2 cellular contexts compared by ENCODE assay signal in the genomic region with DNA sequence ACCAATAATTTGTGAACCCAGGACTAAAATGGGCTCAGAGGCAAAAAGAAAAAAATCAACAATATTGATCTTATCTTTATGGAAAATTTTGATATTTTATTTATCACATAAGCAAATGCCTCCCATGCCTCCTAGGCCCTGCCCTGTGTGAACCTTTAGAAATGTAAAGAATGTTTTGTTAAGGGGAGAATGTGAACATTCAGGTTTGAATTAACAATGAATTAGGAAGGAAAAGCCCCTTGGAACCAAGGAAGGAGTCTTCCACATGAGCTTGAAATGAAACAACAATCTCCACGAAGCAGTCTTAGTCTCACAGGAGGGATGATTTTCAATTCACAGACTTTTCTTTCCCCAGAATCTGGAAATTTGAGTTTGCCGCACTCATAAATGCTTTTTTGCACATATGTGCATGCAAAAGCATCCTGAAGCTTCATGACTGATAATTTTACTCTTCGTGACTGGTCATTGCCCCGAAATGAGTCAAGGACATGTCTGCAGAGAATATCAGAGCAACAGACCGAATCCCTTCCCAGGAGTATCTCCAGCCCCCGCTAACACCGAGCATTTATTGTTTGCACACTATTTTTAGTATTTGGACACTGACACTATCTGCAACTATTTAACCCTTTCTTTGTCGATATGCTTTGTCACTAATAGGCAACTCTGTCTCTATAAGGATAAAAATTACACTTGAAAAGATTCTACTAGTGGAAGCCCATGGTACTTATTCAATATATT.
TF ChIP-seq lines count a peak whose summit lies in the region.

No MANE protein-coding gene starts in this region.

TF ChIP-seq in A549, 52 proteins besides CTCF, POLR2A, EP300 and RAD21 (continued from another document):
- TF ChIP-seq HDAC2 (IDR thresholded peaks at IDR 0.05) (no peak), HOXB5 (CRISPR knock-in tag; IDR thresholded peaks at IDR 0.05) (no peak), NPAS2 (CRISPR knock-in tag; IDR thresholded peaks at IDR 0.05; ENCODE audit: borderline replicate concordance) (no peak), TP53 (CRISPR knock-in tag; IDR thresholded peaks at IDR 0.05) (no peak), MAFK (IDR thresholded peaks at IDR 0.05; ENCODE audit: partially characterized antibody) (no peak), NR3C1 (IDR thresholded peaks at IDR 0.05) (no peak), JUN (IDR thresholded peaks at IDR 0.05) (no peak), CBX2 (IDR thresholded peaks at IDR 0.05; ENCODE audit: borderline replicate concordance, low read depth) (no peak), ZFP36 (IDR thresholded peaks at IDR 0.05; ENCODE audit: borderline replicate concordance, partially characterized antibody) (no peak), MYC (IDR thresholded peaks at IDR 0.05; ENCODE audit: borderline replicate concordance, low read length) (no peak), POLR2AphosphoS2 (conservative IDR thresholded peaks at IDR 0.05; ENCODE audit: low read length) (no peak), EHMT2 (IDR thresholded peaks at IDR 0.05; ENCODE audit: low read depth) (no peak), SMC3 (IDR thresholded peaks at IDR 0.05) (no peak), TFCP2L1 (CRISPR knock-in tag; IDR thresholded peaks at IDR 0.05) (no peak)
- TF ChIP-seq, protein P1, sequence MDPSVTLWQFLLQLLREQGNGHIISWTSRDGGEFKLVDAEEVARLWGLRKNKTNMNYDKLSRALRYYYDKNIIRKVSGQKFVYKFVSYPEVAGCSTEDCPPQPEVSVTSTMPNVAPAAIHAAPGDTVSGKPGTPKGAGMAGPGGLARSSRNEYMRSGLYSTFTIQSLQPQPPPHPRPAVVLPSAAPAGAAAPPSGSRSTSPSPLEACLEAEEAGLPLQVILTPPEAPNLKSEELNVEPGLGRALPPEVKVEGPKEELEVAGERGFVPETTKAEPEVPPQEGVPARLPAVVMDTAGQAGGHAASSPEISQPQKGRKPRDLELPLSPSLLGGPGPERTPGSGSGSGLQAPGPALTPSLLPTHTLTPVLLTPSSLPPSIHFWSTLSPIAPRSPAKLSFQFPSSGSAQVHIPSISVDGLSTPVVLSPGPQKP (IDR thresholded peaks at IDR 0.05; ENCODE audit: low read depth, low read length), result no peak
- TF ChIP-seq, protein P2, sequence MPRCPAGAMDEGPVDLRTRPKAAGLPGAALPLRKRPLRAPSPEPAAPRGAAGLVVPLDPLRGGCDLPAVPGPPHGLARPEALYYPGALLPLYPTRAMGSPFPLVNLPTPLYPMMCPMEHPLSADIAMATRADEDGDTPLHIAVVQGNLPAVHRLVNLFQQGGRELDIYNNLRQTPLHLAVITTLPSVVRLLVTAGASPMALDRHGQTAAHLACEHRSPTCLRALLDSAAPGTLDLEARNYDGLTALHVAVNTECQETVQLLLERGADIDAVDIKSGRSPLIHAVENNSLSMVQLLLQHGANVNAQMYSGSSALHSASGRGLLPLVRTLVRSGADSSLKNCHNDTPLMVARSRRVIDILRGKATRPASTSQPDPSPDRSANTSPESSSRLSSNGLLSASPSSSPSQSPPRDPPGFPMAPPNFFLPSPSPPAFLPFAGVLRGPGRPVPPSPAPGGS (IDR thresholded peaks at IDR 0.05), result no peak
- TF ChIP-seq, protein P3, sequence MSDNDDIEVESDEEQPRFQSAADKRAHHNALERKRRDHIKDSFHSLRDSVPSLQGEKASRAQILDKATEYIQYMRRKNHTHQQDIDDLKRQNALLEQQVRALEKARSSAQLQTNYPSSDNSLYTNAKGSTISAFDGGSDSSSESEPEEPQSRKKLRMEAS (IDR thresholded peaks at IDR 0.05), result no peak
- TF ChIP-seq, protein P4, sequence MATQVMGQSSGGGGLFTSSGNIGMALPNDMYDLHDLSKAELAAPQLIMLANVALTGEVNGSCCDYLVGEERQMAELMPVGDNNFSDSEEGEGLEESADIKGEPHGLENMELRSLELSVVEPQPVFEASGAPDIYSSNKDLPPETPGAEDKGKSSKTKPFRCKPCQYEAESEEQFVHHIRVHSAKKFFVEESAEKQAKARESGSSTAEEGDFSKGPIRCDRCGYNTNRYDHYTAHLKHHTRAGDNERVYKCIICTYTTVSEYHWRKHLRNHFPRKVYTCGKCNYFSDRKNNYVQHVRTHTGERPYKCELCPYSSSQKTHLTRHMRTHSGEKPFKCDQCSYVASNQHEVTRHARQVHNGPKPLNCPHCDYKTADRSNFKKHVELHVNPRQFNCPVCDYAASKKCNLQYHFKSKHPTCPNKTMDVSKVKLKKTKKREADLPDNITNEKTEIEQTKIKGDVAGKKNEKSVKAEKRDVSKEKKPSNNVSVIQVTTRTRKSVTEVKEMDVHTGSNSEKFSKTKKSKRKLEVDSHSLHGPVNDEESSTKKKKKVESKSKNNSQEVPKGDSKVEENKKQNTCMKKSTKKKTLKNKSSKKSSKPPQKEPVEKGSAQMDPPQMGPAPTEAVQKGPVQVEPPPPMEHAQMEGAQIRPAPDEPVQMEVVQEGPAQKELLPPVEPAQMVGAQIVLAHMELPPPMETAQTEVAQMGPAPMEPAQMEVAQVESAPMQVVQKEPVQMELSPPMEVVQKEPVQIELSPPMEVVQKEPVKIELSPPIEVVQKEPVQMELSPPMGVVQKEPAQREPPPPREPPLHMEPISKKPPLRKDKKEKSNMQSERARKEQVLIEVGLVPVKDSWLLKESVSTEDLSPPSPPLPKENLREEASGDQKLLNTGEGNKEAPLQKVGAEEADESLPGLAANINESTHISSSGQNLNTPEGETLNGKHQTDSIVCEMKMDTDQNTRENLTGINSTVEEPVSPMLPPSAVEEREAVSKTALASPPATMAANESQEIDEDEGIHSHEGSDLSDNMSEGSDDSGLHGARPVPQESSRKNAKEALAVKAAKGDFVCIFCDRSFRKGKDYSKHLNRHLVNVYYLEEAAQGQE (IDR thresholded peaks at IDR 0.05), result no peak

TF ChIP-seq in IMR-90, 13 proteins besides CTCF, POLR2A, EP300 and RAD21 (continued from another document):
- TF ChIP-seq MXI1 (IDR thresholded peaks at IDR 0.05; ENCODE audit: borderline replicate concordance, low read depth, low read length) (no peak), RCOR1 (IDR thresholded peaks at IDR 0.05; ENCODE audit: insufficient replicate concordance, low read length) (no peak), MAZ (IDR thresholded peaks at IDR 0.05; ENCODE audit: borderline replicate concordance, low read depth, low read length) (no peak), FOS (IDR thresholded peaks at IDR 0.05; ENCODE audit: low read depth, low read length) (no peak), MAFK (IDR thresholded peaks at IDR 0.05; ENCODE audit: low read depth, low read length) (no peak), NFE2L2 (IDR thresholded peaks at IDR 0.05; ENCODE audit: low read depth, low read length) (no peak), BHLHE40 (IDR thresholded peaks at IDR 0.05; ENCODE audit: low read depth, low read length) (no peak), CHD1 (IDR thresholded peaks at IDR 0.05; ENCODE audit: low read depth, low read length) (no peak)
- TF ChIP-seq, protein P1 (IDR thresholded peaks at IDR 0.05; ENCODE audit: borderline replicate concordance, low read depth, low read length), result no peak
